Comparison of ENCODE assay signal across 23 cellular contexts in genomic region chr5:68689010-68689409, GRCh38.
A peak's percentile ranks its signal among the peaks of the same experiment; 100 is the strongest.
DNase-seq lines count a peak whose midpoint lies in the region; ATAC-seq, FAIRE-seq and TF ChIP-seq lines count a peak whose summit lies in the region.
"Had no signal": no experiment of that assay in that cellular context is flagged by ENCODE, and none has a peak within 500 bp of the region (broad histone marks: within the 10 kb centered on the region; RNA-seq: fewer than 3 reads in every experiment).

No MANE protein-coding gene starts in this region.

- no peaks in the 10 kb centered on the region for H3K79me2 ChIP-seq in parathyroid adenoma

- H3K4me2 ChIP-seq in parathyroid adenoma (ENCODE audit: low read length): no peak overlapping the region
- H3K4me2 ChIP-seq: BLaER1 treated with 17β-estradiol and CSF1 and Interleukin-3, amounts not matched to agents 10 nM and 100 nM had no signal

- peaks cover 0 to 12% (median 4%) of the 10 kb centered on the region in 4 donors for H3K9me3 ChIP-seq in esophagus muscularis mucosa
- H3K9me3 ChIP-seq in parathyroid adenoma (ENCODE audit: control insufficient read depth, low read length): no peaks in the 10 kb centered on the region
- H3K9me3 ChIP-seq: BE2C had no signal

- no peaks in the 10 kb centered on the region for H3K27me3 ChIP-seq in esophagus muscularis mucosa
- no peaks in the 10 kb centered on the region for H3K27me3 ChIP-seq in parathyroid adenoma (ENCODE audit: control insufficient read depth, insufficient read depth, low read length)
- H3K27me3 ChIP-seq: BE2C; BLaER1 treated with 17β-estradiol and CSF1 and Interleukin-3, amounts not matched to agents 10 nM and 100 nM had no signal

- peaks cover 9% of the 10 kb centered on the region for H3K9me3 Mint-ChIP-seq in activated CD4-positive, alpha-beta T cell treated with anti-CD3 and anti-CD28 coated beads, Interleukin-2, amount 10 ng/mL, durations not matched to agents 24 days and 14 days
- H3K9me3 Mint-ChIP-seq: CD4-positive, alpha-beta T cell had no signal

- peak; percentile 9 for FAIRE-seq in GM12892 (lab: Jason Lieb, UNC)
- FAIRE-seq: D721Med, GM12878, GM18507 had no signal

- H3K27me3 Mint-ChIP-seq in activated CD4-positive, alpha-beta T cell treated with anti-CD3 and anti-CD28 coated beads, Interleukin-2, amount 10 ng/mL, durations not matched to agents 24 days and 14 days: peaks cover 14% of the 10 kb centered on the region
- H3K27me3 Mint-ChIP-seq: CD4-positive, alpha-beta T cell had no signal

- H3K27ac ChIP-seq in esophagus muscularis mucosa (replicated peaks in 1 of 4): no peak overlapping the region
- H3K27ac ChIP-seq in parathyroid adenoma: no peak overlapping the region
- H3K27ac ChIP-seq: 22Rv1; BLaER1 treated with 17β-estradiol and CSF1 and Interleukin-3, amounts not matched to agents 10 nM and 100 nM had no signal

- no peaks in the 10 kb centered on the region for H3K36me3 Mint-ChIP-seq in activated CD4-positive, alpha-beta T cell treated with anti-CD3 and anti-CD28 coated beads, Interleukin-2, amount 10 ng/mL, durations not matched to agents 24 days and 14 days (ENCODE audit: low read depth)
- H3K36me3 Mint-ChIP-seq: CD14-positive monocyte had no signal

- H3K4me3 ChIP-seq in esophagus muscularis mucosa: no peak overlapping the region
- no peak overlapping the region for H3K4me3 ChIP-seq in parathyroid adenoma (ENCODE audit: low read depth, low read length)
- H3K4me3 ChIP-seq: BLaER1 treated with 17β-estradiol and CSF1 and Interleukin-3, amounts not matched to agents 10 nM and 100 nM; GM12878 had no signal

- TF ChIP-seq CTCF in esophagus muscularis mucosa (IDR thresholded peaks at IDR 0.05) (no peak), parathyroid adenoma (IDR thresholded peaks at IDR 0.05) (no peak)

- no peak overlapping the region for H3K27ac Mint-ChIP-seq in activated CD4-positive, alpha-beta T cell treated with anti-CD3 and anti-CD28 coated beads, Interleukin-2, amount 10 ng/mL, durations not matched to agents 24 days and 14 days
- H3K27ac Mint-ChIP-seq: CD14-positive monocyte; CD4-positive, alpha-beta T cell; CD8-positive, alpha-beta memory T cell had no signal

- DNase-seq in activated CD4-positive, alpha-beta T cell treated with anti-CD3 and anti-CD28 coated beads, Interleukin-2, amount 10 ng/mL, durations not matched to agents 24 days and 14 days: peak; percentile 19
- no peak for DNase-seq in activated CD4-positive, alpha-beta T cell treated with anti-CD3 and anti-CD28 coated beads for 48 hours
- DNase-seq in GM12892 (ENCODE audit: insufficient read length) (no peak), esophagus muscularis mucosa (ENCODE audit: extremely low spot score) (peak; percentile 5), NCI-H1694 (lab: John Stamatoyannopoulos, UW) (no peak)
- DNase-seq: BE2C; CD4-positive, alpha-beta T cell; CD8-positive, alpha-beta memory T cell; DMS 273 treated with DMSO at 0.1 percent for 48 hours; DMS79; EL; GDM1; GOT3; H7; HCEC 1CT had no signal

- H3K4me1 ChIP-seq in esophagus muscularis mucosa: no peaks in the 10 kb centered on the region
- peaks cover 11% of the 10 kb centered on the region for H3K4me1 ChIP-seq in parathyroid adenoma

- H3K36me3 ChIP-seq in esophagus muscularis mucosa: no peaks in the 10 kb centered on the region
- H3K36me3 ChIP-seq in parathyroid adenoma (ENCODE audit: control insufficient read depth, insufficient read depth, low read length): no peaks in the 10 kb centered on the region
- H3K36me3 ChIP-seq: BE2C; BLaER1 treated with 17β-estradiol and CSF1 and Interleukin-3, amounts not matched to agents 10 nM and 100 nM had no signal

- H2AFZ ChIP-seq in parathyroid adenoma: peak overlapping the region; percentile 0

- no peaks in the 10 kb centered on the region for H3K4me1 Mint-ChIP-seq in activated CD4-positive, alpha-beta T cell treated with anti-CD3 and anti-CD28 coated beads, Interleukin-2, amount 10 ng/mL, durations not matched to agents 24 days and 14 days
- H3K4me1 Mint-ChIP-seq: CD14-positive monocyte; CD8-positive, alpha-beta memory T cell had no signal

- no peak for TF ChIP-seq POLR2A in GM12892 (IDR thresholded peaks at IDR 0.05; ENCODE audit: low read depth, low read length)
- no peak for TF ChIP-seq POLR2A in esophagus muscularis mucosa (IDR thresholded peaks at IDR 0.05; ENCODE audit: low read depth)

- no peak overlapping the region for H3K9ac ChIP-seq in parathyroid adenoma
- H3K9ac ChIP-seq: BLaER1 treated with 17β-estradiol and CSF1 and Interleukin-3, amounts not matched to agents 10 nM and 100 nM had no signal

- intact Hi-C loops in activated CD4-positive, alpha-beta T cell treated with anti-CD3 and anti-CD28 coated beads, Interleukin-2, amount 10 ng/mL, durations not matched to agents 24 days and 14 days (cut with micrococcal nuclease): no loop called here
- intact Hi-C loops in esophagus muscularis mucosa (cut with DNase I): no loop called here

- ATAC-seq in SK-N-SH treated with all-trans-retinoic acid at 6 μM for 48 hours: no peak
- ATAC-seq: GM12878 had no signal

- TF ChIP-seq EP300 in esophagus muscularis mucosa (IDR thresholded peaks at IDR 0.05): no peak

- no peak overlapping the region for H3K4me3 Mint-ChIP-seq in activated CD4-positive, alpha-beta T cell treated with anti-CD3 and anti-CD28 coated beads, Interleukin-2, amount 10 ng/mL, durations not matched to agents 24 days and 14 days
- H3K4me3 Mint-ChIP-seq: CD14-positive monocyte; CD4-positive, alpha-beta T cell; CD8-positive, alpha-beta memory T cell had no signal

TF ChIP-seq in SK-N-SH treated with all-trans-retinoic acid at 6 μM for 48 hours, 23 proteins besides CTCF, POLR2A, EP300 and RAD21:
- no peak for TF ChIP-seq CSDC2 (CRISPR knock-in tag; IDR thresholded peaks at IDR 0.05)

Comparison
In these comparisons a context has a peak if more than half of its experiments do, and no peak if none do; other contexts are left out.
1. DNase-seq: peak in activated CD4-positive, alpha-beta T cell treated with anti-CD3 and anti-CD28 coated beads, Interleukin-2, amount 10 ng/mL, durations not matched to agents 24 days and 14 days (single experiment) and esophagus muscularis mucosa (single experiment); none in activated CD4-positive, alpha-beta T cell treated with anti-CD3 and anti-CD28 coated beads for 48 hours (single experiment), GM12892 (single experiment) and NCI-H1694 (single experiment).